In the genomic region with DNA sequence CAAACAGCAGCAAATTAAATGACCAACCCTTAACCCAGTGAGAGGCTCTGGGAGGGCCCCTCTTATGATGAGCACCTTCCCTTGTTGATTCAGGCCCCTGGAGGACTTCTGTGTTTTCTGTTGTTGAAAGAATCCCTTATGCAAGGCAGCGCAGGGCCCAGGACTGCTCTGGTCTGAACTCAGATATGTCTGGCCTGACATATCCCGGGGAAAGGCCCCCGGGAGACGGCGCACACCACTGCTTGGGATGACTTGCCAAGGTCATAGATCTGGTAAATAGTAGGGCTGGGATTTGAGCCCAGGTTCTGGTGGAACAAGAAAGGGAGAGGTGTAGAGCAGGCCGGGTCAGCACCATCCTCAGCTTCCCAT, we compare ENCODE assay signal across 24 cellular contexts.
DNase-seq lines count a peak whose midpoint lies in the region; ATAC-seq lines count a peak whose summit lies in the region.
"Had no signal": no experiment of that assay in that cellular context is flagged by ENCODE, and none has a peak within 500 bp of the region (broad histone marks: within the 10 kb centered on the region; RNA-seq: fewer than 3 reads in every experiment).

No MANE protein-coding gene starts in this region.

- peak overlapping the region; percentile 21 for H3K27ac Mint-ChIP-seq in activated CD4-positive, alpha-beta T cell treated with anti-CD3 and anti-CD28 coated beads for 36 hours
- no peak overlapping the region for H3K27ac Mint-ChIP-seq in activated CD4-positive, alpha-beta T cell treated with anti-CD3 and anti-CD28 coated beads, Interleukin-2, amount 10 ng/mL, durations not matched to agents 24 days and 14 days
- H3K27ac Mint-ChIP-seq in effector memory CD8-positive, alpha-beta T cell = peak overlapping the region; percentile 67 to 90
- peak overlapping the region; percentile 76 to 96 for H3K27ac Mint-ChIP-seq in natural killer cell treated with Interleukin-12 subunit alpha and Interleukin-12 subunit beta and Interleukin-15 and Interleukin-18, amount 100 ng/mL, for 72 hours
- H3K27ac Mint-ChIP-seq: endodermal cell had no signal

- H3K27me3 Mint-ChIP-seq in activated CD4-positive, alpha-beta T cell treated with anti-CD3 and anti-CD28 coated beads for 36 hours = no peaks in the 10 kb centered on the region
- H3K27me3 Mint-ChIP-seq in activated CD4-positive, alpha-beta T cell treated with anti-CD3 and anti-CD28 coated beads, Interleukin-2, amount 10 ng/mL, durations not matched to agents 24 days and 14 days = no peaks in the 10 kb centered on the region
- no peaks in the 10 kb centered on the region for H3K27me3 Mint-ChIP-seq in effector memory CD8-positive, alpha-beta T cell
- H3K27me3 Mint-ChIP-seq in natural killer cell treated with Interleukin-12 subunit alpha and Interleukin-12 subunit beta and Interleukin-15 and Interleukin-18, amount 100 ng/mL, for 72 hours = no peaks in the 10 kb centered on the region

- CTCF ChIA-PET in activated CD4-positive, alpha-beta T cell treated with anti-CD3 and anti-CD28 coated beads for 36 hours (lab: Charles Lee) = no interaction called here

- no peak for DNase-seq in activated CD4-positive, alpha-beta T cell treated with anti-CD3 and anti-CD28 coated beads for 36 hours
- no peak for DNase-seq in activated CD4-positive, alpha-beta T cell treated with anti-CD3 and anti-CD28 coated beads, Interleukin-2, amount 10 ng/mL, durations not matched to agents 24 days and 14 days
- peak; percentile 44 for DNase-seq in NCI-H2029 (lab: John Stamatoyannopoulos, UW)
- no peak for DNase-seq in effector memory CD8-positive, alpha-beta T cell
- DNase-seq in natural killer cell treated with Interleukin-12 subunit alpha and Interleukin-12 subunit beta and Interleukin-15 and Interleukin-18, amount 100 ng/mL, for 72 hours (ENCODE audit: low spot score) = no peak
- DNase-seq in cerebellar cortex (ENCODE audit: low spot score) = no peak
- no peak for DNase-seq in NCI-H1417 treated with DMSO at 0.1 percent for 48 hours (lab: John Stamatoyannopoulos, UW)
- DNase-seq: activated CD4-positive, CD25-positive, alpha-beta regulatory T cell treated with anti-CD3 and anti-CD28 coated beads, Interleukin-2, amount 50 U/mL, for 72 hours; activated T-cell treated with anti-CD3 and anti-CD28 coated beads, Interleukin-2, amount 50 U/mL, for 4 hours; aorta; CD8-positive, alpha-beta T cell; cortex of kidney; endodermal cell; foreskin melanocyte; GOT3; heart right ventricle; NCI-H1048; NCI-H1930; NCI-H345; NCI-H774; occipital lobe; stimulated activated naive CD4-positive, alpha-beta T cell treated with Interleukin-2 at 50 U/mL for 16 hours; T-helper 2 cell had no signal

- POLR2A ChIA-PET in activated CD4-positive, alpha-beta T cell treated with anti-CD3 and anti-CD28 coated beads for 36 hours (lab: Charles Lee) = no interaction called here

- no peak for ATAC-seq in activated CD4-positive, alpha-beta T cell treated with anti-CD3 and anti-CD28 coated beads for 36 hours
- no peak for ATAC-seq in effector memory CD8-positive, alpha-beta T cell (replicated peaks)
- ATAC-seq in natural killer cell treated with Interleukin-12 subunit alpha and Interleukin-12 subunit beta and Interleukin-15 and Interleukin-18, amount 100 ng/mL, for 72 hours = peak in 1 of 2 donors; percentile 2
- ATAC-seq in GM21381 (IDR thresholded peaks at IDR 0.05; ENCODE audit: unreplicated experiment) = no peak
- ATAC-seq: CD8-positive, alpha-beta T cell; heart right ventricle had no signal

- H3K4me1 Mint-ChIP-seq in activated CD4-positive, alpha-beta T cell treated with anti-CD3 and anti-CD28 coated beads for 36 hours = peaks cover 59% of the 10 kb centered on the region
- peaks cover 58% of the 10 kb centered on the region for H3K4me1 Mint-ChIP-seq in activated CD4-positive, alpha-beta T cell treated with anti-CD3 and anti-CD28 coated beads, Interleukin-2, amount 10 ng/mL, durations not matched to agents 24 days and 14 days
- peaks cover 8 to 56% of the 10 kb centered on the region in 2 donors for H3K4me1 Mint-ChIP-seq in effector memory CD8-positive, alpha-beta T cell (ENCODE audit: low read depth in 2 of 2)
- peaks cover 74 to 90% of the 10 kb centered on the region in 2 donors for H3K4me1 Mint-ChIP-seq in natural killer cell treated with Interleukin-12 subunit alpha and Interleukin-12 subunit beta and Interleukin-15 and Interleukin-18, amount 100 ng/mL, for 72 hours (ENCODE audit: low read depth in 2 of 2)

- H3K36me3 Mint-ChIP-seq in activated CD4-positive, alpha-beta T cell treated with anti-CD3 and anti-CD28 coated beads for 36 hours (ENCODE audit: low read depth) = peaks cover 6% of the 10 kb centered on the region
- peaks cover 16% of the 10 kb centered on the region for H3K36me3 Mint-ChIP-seq in activated CD4-positive, alpha-beta T cell treated with anti-CD3 and anti-CD28 coated beads, Interleukin-2, amount 10 ng/mL, durations not matched to agents 24 days and 14 days (ENCODE audit: low read depth)
- H3K36me3 Mint-ChIP-seq in effector memory CD8-positive, alpha-beta T cell (ENCODE audit: insufficient read depth) = peaks cover 32% of the 10 kb centered on the region
- H3K36me3 Mint-ChIP-seq in natural killer cell treated with Interleukin-12 subunit alpha and Interleukin-12 subunit beta and Interleukin-15 and Interleukin-18, amount 100 ng/mL, for 72 hours = peaks cover 29% of the 10 kb centered on the region

- H3K4me3 Mint-ChIP-seq in activated CD4-positive, alpha-beta T cell treated with anti-CD3 and anti-CD28 coated beads for 36 hours = no peak overlapping the region
- no peak overlapping the region for H3K4me3 Mint-ChIP-seq in activated CD4-positive, alpha-beta T cell treated with anti-CD3 and anti-CD28 coated beads, Interleukin-2, amount 10 ng/mL, durations not matched to agents 24 days and 14 days
- H3K4me3 Mint-ChIP-seq in effector memory CD8-positive, alpha-beta T cell = no peak overlapping the region
- peak overlapping the region; percentile 54 for H3K4me3 Mint-ChIP-seq in natural killer cell treated with Interleukin-12 subunit alpha and Interleukin-12 subunit beta and Interleukin-15 and Interleukin-18, amount 100 ng/mL, for 72 hours
- H3K4me3 Mint-ChIP-seq: activated T-cell treated with anti-CD3 and anti-CD28 coated beads, Interleukin-2, amount 50 U/mL, for 4 hours; CD8-positive, alpha-beta T cell; endodermal cell had no signal

- intact Hi-C loops in activated CD4-positive, alpha-beta T cell treated with anti-CD3 and anti-CD28 coated beads for 36 hours (cut with DNase I, micrococcal nuclease) = loop anchor here (5.0 kb wide), 4 partner anchors 67 to 752 kb away; partner anchors contain the start of gene AOAH (in 1 of the 2)
- intact Hi-C loops in activated CD4-positive, alpha-beta T cell treated with anti-CD3 and anti-CD28 coated beads, Interleukin-2, amount 10 ng/mL, durations not matched to agents 24 days and 14 days (cut with micrococcal nuclease) = loop anchor here (2.0 to 10.0 kb wide), 5 partner anchors 17 to 585 kb away; no protein-coding TSS in a partner anchor

- no peaks in the 10 kb centered on the region for H3K9me3 Mint-ChIP-seq in activated CD4-positive, alpha-beta T cell treated with anti-CD3 and anti-CD28 coated beads for 36 hours (ENCODE audit: low read depth)
- no peaks in the 10 kb centered on the region for H3K9me3 Mint-ChIP-seq in activated CD4-positive, alpha-beta T cell treated with anti-CD3 and anti-CD28 coated beads, Interleukin-2, amount 10 ng/mL, durations not matched to agents 24 days and 14 days
- H3K9me3 Mint-ChIP-seq in effector memory CD8-positive, alpha-beta T cell = no peaks in the 10 kb centered on the region
- H3K9me3 Mint-ChIP-seq in natural killer cell treated with Interleukin-12 subunit alpha and Interleukin-12 subunit beta and Interleukin-15 and Interleukin-18, amount 100 ng/mL, for 72 hours = no peaks in the 10 kb centered on the region
- H3K9me3 Mint-ChIP-seq: activated T-cell treated with anti-CD3 and anti-CD28 coated beads, Interleukin-2, amount 50 U/mL, for 4 hours; CD8-positive, alpha-beta T cell; endodermal cell had no signal
